Comparison of ENCODE assay signal across 12 cellular contexts in the genomic region with DNA sequence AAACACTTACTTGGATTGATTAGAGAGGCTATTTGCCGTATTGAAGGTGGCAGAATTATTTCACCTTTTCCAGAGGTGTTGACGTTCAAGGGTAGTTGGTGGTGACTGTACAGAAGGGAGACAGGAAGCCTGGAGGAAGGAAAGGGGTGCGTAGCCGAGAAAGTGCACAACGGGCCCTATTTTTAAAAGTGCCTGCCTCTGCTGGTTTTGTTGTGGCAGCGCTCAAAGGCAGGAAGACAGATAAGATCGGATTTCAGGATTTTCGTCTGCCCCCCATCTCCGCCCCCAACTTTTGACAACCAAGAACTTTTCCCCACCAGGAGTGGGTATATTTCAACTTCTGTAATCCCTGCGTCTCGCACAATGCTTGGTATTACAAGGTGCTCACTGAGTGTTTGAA. TPM values are rescaled to one million over a fixed set of nuclear protein-coding genes. Genes with fewer than 3 reads are reported as not detected.
DNase-seq lines count a peak whose midpoint lies in the region; ATAC-seq and TF ChIP-seq lines count a peak whose summit lies in the region.
"Had no signal": no experiment of that assay in that cellular context is flagged by ENCODE, and none has a peak within 500 bp of the region (broad histone marks: within the 10 kb centered on the region; RNA-seq: fewer than 3 reads in every experiment).

No MANE protein-coding gene starts in this region.

- H3K36me3 ChIP-seq in RWPE2 (ENCODE audit: low read depth) (peaks cover 13% of the 10 kb centered on the region), spleen (no peaks in the 10 kb centered on the region)

- no peak for DNase-seq in activated T-cell treated with anti-CD3 and anti-CD28 coated beads, Interleukin-2, amount 50 U/mL, for 4 hours
- DNase-seq in activated T-cell treated with anti-CD3 and anti-CD28 coated beads, Interleukin-2, amount 50 U/mL, for 1 hour: no peak
- DNase-seq in RWPE2 (ENCODE audit: low spot score): no peak
- DNase-seq in central memory CD4-positive, alpha-beta T cell: peak; percentile 45
- DNase-seq in spleen: peak; percentile 55
- no peak for DNase-seq in cortex of kidney (lab: John Stamatoyannopoulos, UW)
- DNase-seq in CD1c-positive myeloid dendritic cell (ENCODE audit: extremely low spot score): no peak
- no peak for DNase-seq in GM13976 (ENCODE audit: low spot score)
- DNase-seq: islet precursor cell, Karpas-422, NCI-H446 treated with DMSO at 0.1 percent for 48 hours had no signal

- no peak for ATAC-seq in activated T-cell treated with anti-CD3 and anti-CD28 coated beads, Interleukin-2, amount 50 U/mL, for 4 hours
- no peak for ATAC-seq in RWPE2 (ENCODE audit: low read depth)

- TF ChIP-seq POLR2A in spleen (IDR thresholded peaks at IDR 0.05): no peak

- no peaks in the 10 kb centered on the region for H3K9me3 Mint-ChIP-seq in activated T-cell treated with anti-CD3 and anti-CD28 coated beads, Interleukin-2, amount 50 U/mL, for 4 hours

- intact Hi-C loops in spleen (cut with DNase I; ENCODE audit: low total_unique reads): no loop called here

- TF ChIP-seq CTCF in RWPE2 (IDR thresholded peaks at IDR 0.05; ENCODE audit: poor library complexity, severe bottlenecking): no peak
- no peak for TF ChIP-seq CTCF in spleen (IDR thresholded peaks at IDR 0.05 in 8 of 11, conservative IDR thresholded peaks at IDR 0.05 in 3 of 11)
- no peak for TF ChIP-seq CTCF in GM13976 (IDR thresholded peaks at IDR 0.05; ENCODE audit: borderline replicate concordance, control extremely low read depth, extremely low read depth, insufficient read depth, missing control alignments)

- H3K27ac ChIP-seq in RWPE2 (ENCODE audit: poor library complexity, severe bottlenecking) (peak overlapping the region; percentile 100), spleen (peak overlapping the region in 6 of 8 donors; percentile 63 to 88 (median 83))
- H3K27ac ChIP-seq: parathyroid adenoma had no signal

- H3K4me1 Mint-ChIP-seq in activated T-cell treated with anti-CD3 and anti-CD28 coated beads, Interleukin-2, amount 50 U/mL, for 4 hours (ENCODE audit: low read depth): peaks cover 24% of the 10 kb centered on the region

- 18 to 41% (median 34%) methylated on average over 11 of the region's 11 CpGs for WGBS in spleen, 5 donors

- H3K4me1 ChIP-seq in RWPE2 (ENCODE audit: insufficient read depth, poor library complexity, severe bottlenecking) (peaks cover 65% of the 10 kb centered on the region), spleen (peaks cover 70 to 100% (median 100%) of the 10 kb centered on the region in 6 donors)

- H3K27me3 ChIP-seq in RWPE2 (ENCODE audit: insufficient read depth, poor library complexity, severe bottlenecking) (no peaks in the 10 kb centered on the region), spleen (replicated peaks in 1 of 7) (no peaks in the 10 kb centered on the region)

- in situ Hi-C loops in GM13976 (cut with MboI; ENCODE audit: low sequenced_read_pairs, unreplicated experiment): no loop called here

- peak overlapping the region; percentile 57 for H3K4me3 Mint-ChIP-seq in activated T-cell treated with anti-CD3 and anti-CD28 coated beads, Interleukin-2, amount 50 U/mL, for 4 hours

- H3K36me3 Mint-ChIP-seq in activated T-cell treated with anti-CD3 and anti-CD28 coated beads, Interleukin-2, amount 50 U/mL, for 4 hours (ENCODE audit: insufficient read depth): peaks cover 3% of the 10 kb centered on the region

- H3K9me3 ChIP-seq in RWPE2 (ENCODE audit: severe bottlenecking) (no peaks in the 10 kb centered on the region), spleen (no peaks in the 10 kb centered on the region)

- H3K27me3 Mint-ChIP-seq in activated T-cell treated with anti-CD3 and anti-CD28 coated beads, Interleukin-2, amount 50 U/mL, for 4 hours (ENCODE audit: low read depth): no peaks in the 10 kb centered on the region

- H3K4me3 ChIP-seq in RWPE2 (ENCODE audit: severe bottlenecking) (no peak overlapping the region), spleen (no peak overlapping the region)

RNA-seq across cellular contexts. Expression of a gene that starts 38.5 kb away (rescaled TPM):
- total RNA-seq in activated T-cell treated with anti-CD3 and anti-CD28 coated beads, Interleukin-2, amount 50 U/mL, for 4 hours: 10 to 100 TPM; 23.2 to 25.7 (median 24.4) TPM
- 10 to 100 TPM; 27.3 to 78.4 (median 47.5) TPM for total RNA-seq in spleen
- 1 to 10 TPM; 8.3 to 8.9 (median 8.6) TPM for polyA plus RNA-seq in spleen

Comparison
In these comparisons a context has a peak if more than half of its experiments do, and no peak if none do; other contexts are left out.
1. DNase-seq: peak in central memory CD4-positive, alpha-beta T cell (single experiment) and spleen (single experiment); none in activated T-cell treated with anti-CD3 and anti-CD28 coated beads, Interleukin-2, amount 50 U/mL, for 4 hours (single experiment), activated T-cell treated with anti-CD3 and anti-CD28 coated beads, Interleukin-2, amount 50 U/mL, for 1 hour (single experiment), RWPE2 (single experiment), cortex of kidney (single experiment), CD1c-positive myeloid dendritic cell (single experiment) and GM13976 (single experiment).